10 cellular contexts compared by ENCODE assay signal in genomic region chr19:38699027-38699346, GRCh38. TPM values are rescaled to one million over a fixed set of nuclear protein-coding genes. Genes with fewer than 3 reads are reported as not detected.
DNase-seq lines count a peak whose midpoint lies in the region; ATAC-seq and TF ChIP-seq lines count a peak whose summit lies in the region.
"Had no signal": no experiment of that assay in that cellular context is flagged by ENCODE, and none has a peak within 500 bp of the region (broad histone marks: within the 10 kb centered on the region; RNA-seq: fewer than 3 reads in every experiment).

No MANE protein-coding gene starts in this region.

- no peak overlapping the region for H3K4me3 Mint-ChIP-seq in central memory CD8-positive, alpha-beta T cell
- H3K4me3 Mint-ChIP-seq in natural killer cell = peak overlapping the region; percentile 81

- H3K36me3 Mint-ChIP-seq in central memory CD8-positive, alpha-beta T cell (ENCODE audit: insufficient read depth) = peaks cover 20% of the 10 kb centered on the region
- H3K36me3 Mint-ChIP-seq in natural killer cell = no peaks in the 10 kb centered on the region

- H3K9me3 ChIP-seq in vagina = no peaks in the 10 kb centered on the region

- peak; percentile 15 for DNase-seq in stimulated activated CD4-positive, alpha-beta T cell treated with anti-CD3 and anti-CD28 coated beads, Interleukin-4, amount 100 ng/mL, for 24 hours
- no peak for DNase-seq in stimulated activated CD4-positive, alpha-beta T cell treated with anti-CD3 and anti-CD28 coated beads, Interleukin-4, amount 100 ng/mL, for 1 hour
- DNase-seq in central memory CD8-positive, alpha-beta T cell (ENCODE audit: low spot score in 2 of 2) = no peak
- DNase-seq in natural killer cell (no peak), vagina (ENCODE audit: extremely low spot score in 2 of 2) (no peak), anterior cingulate cortex (lab: John Stamatoyannopoulos, UW) (no peak), NK-92 (lab: John Stamatoyannopoulos, UW; ENCODE audit: unreplicated experiment) (no peak), SKM-1 treated with dmso at 0.1 percent for 144 hours (lab: John Stamatoyannopoulos, UW; ENCODE audit: unreplicated experiment) (no peak)
- DNase-seq: COR-L47; effector memory CD4-positive, alpha-beta T cell had no signal

- peaks cover 0 to 22% of the 10 kb centered on the region in 2 donors for H3K36me3 ChIP-seq in vagina

- peak overlapping the region; percentile 82 for H3K27ac Mint-ChIP-seq in central memory CD8-positive, alpha-beta T cell (ENCODE audit: low read depth)
- H3K27ac Mint-ChIP-seq in natural killer cell = peak overlapping the region; percentile 89 to 93

- intact Hi-C loops in natural killer cell (cut with micrococcal nuclease) = loop anchor here (5.0 kb wide), 1 partner anchor 33 kb away; no protein-coding TSS in a partner anchor
- intact Hi-C loops in vagina (cut with DNase I) = no loop called here

- H3K9me3 Mint-ChIP-seq in central memory CD8-positive, alpha-beta T cell = no peaks in the 10 kb centered on the region
- no peaks in the 10 kb centered on the region for H3K9me3 Mint-ChIP-seq in natural killer cell

- H3K4me1 Mint-ChIP-seq in central memory CD8-positive, alpha-beta T cell = peaks cover 60% of the 10 kb centered on the region
- H3K4me1 Mint-ChIP-seq in natural killer cell = peaks cover 58 to 64% of the 10 kb centered on the region in 2 donors

- ATAC-seq in central memory CD8-positive, alpha-beta T cell (replicated peaks; ENCODE audit: extremely low read depth, poor library complexity, severe bottlenecking) = no peak
- ATAC-seq in natural killer cell = peak; percentile 48 to 77 (median 68)

- no peak overlapping the region for H3K4me3 ChIP-seq in vagina

- no peaks in the 10 kb centered on the region for H3K27me3 Mint-ChIP-seq in central memory CD8-positive, alpha-beta T cell
- no peaks in the 10 kb centered on the region for H3K27me3 Mint-ChIP-seq in natural killer cell (ENCODE audit: low read depth in 2 of 2)

- peak overlapping the region; percentile 52 for H3K27ac ChIP-seq in vagina

- H3K27me3 ChIP-seq in vagina = no peaks in the 10 kb centered on the region

- no peak for TF ChIP-seq CTCF in natural killer cell (IDR thresholded peaks at IDR 0.05)
- TF ChIP-seq CTCF in vagina (IDR thresholded peaks at IDR 0.05) = no peak

- TF ChIP-seq POLR2A in vagina (IDR thresholded peaks at IDR 0.05) = no peak

- peaks cover 80% of the 10 kb centered on the region for H3K4me1 ChIP-seq in vagina

RNA-seq across cellular contexts. Expression of gene CAPN12, which starts 45.3 kb away (rescaled TPM):
- total RNA-seq in natural killer cell (10 to 100 TPM in 2 of 3 donors, 1 to 10 TPM in 1; 7.4 to 51.0 (median 26.7) TPM), vagina (9.6 TPM)

RNA-seq across cellular contexts. Expression of gene ACTN4, which starts 51.5 kb away (rescaled TPM):
- 100 to 1,000 TPM; 443 to 595 (median 541) TPM for total RNA-seq in natural killer cell
- 513 TPM for total RNA-seq in vagina
